In the genomic region with DNA sequence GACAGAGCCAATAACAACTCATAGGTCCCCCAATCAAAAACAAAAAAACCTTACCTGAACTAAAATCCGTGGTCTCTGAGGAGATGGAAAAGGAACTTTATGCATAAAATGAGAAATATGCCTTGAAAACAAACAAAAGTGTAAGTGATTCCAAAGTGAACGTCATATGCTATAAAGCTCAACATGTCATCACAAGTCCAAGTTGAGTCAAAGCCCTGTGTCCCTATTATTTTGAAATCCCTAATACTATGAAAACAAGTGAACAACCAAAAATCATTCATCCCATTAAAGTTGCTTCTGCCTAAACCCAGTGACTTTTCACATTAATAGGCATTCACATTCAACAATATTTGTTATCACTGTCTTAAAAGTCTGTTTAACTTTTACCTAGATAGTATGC, we compare ENCODE assay signal across 17 cellular contexts. TPM values are rescaled to one million over a fixed set of nuclear protein-coding genes. Genes with fewer than 3 reads are reported as not detected.
A peak's percentile ranks its signal among the peaks of the same experiment; 100 is the strongest.
DNase-seq lines count a peak whose midpoint lies in the region; ATAC-seq, FAIRE-seq and TF ChIP-seq lines count a peak whose summit lies in the region.
"Had no signal": no experiment of that assay in that cellular context is flagged by ENCODE, and none has a peak within 500 bp of the region (broad histone marks: within the 10 kb centered on the region; RNA-seq: fewer than 3 reads in every experiment).

No MANE protein-coding gene starts in this region.

- intact Hi-C loops in activated CD8-positive, alpha-beta T cell treated with anti-CD3 and anti-CD28 coated beads for 36 hours (cut with micrococcal nuclease): no loop called here
- intact Hi-C loops in GM12878 (cut with micrococcal nuclease; ENCODE audit: unreplicated experiment): no loop called here
- intact Hi-C loops in left ventricle myocardium inferior (cut with micrococcal nuclease): no loop called here
- intact Hi-C loops in colonic mucosa (cut with DNase I): no loop called here

- H3K9me3 ChIP-seq in GM12878 (replicated peaks; ENCODE audit: control insufficient read depth, insufficient read depth, low read length): no peaks in the 10 kb centered on the region
- H3K9me3 ChIP-seq in left ventricle myocardium inferior (replicated peaks): no peaks in the 10 kb centered on the region
- H3K9me3 ChIP-seq in mesenchymal stem cell (ENCODE audit: control insufficient read depth, low read length): no peaks in the 10 kb centered on the region
- H3K9me3 ChIP-seq in colonic mucosa: no peaks in the 10 kb centered on the region

- H3K4me1 Mint-ChIP-seq in activated CD8-positive, alpha-beta T cell treated with anti-CD3 and anti-CD28 coated beads for 36 hours (ENCODE audit: low read depth): peaks cover 3% of the 10 kb centered on the region
- H3K4me1 Mint-ChIP-seq in activated CD8-positive, alpha-beta T cell treated with anti-CD3 and anti-CD28 coated beads, Interleukin-2, amount 10 ng/mL, durations not matched to agents 7 days and 5 days (ENCODE audit: low read depth): no peaks in the 10 kb centered on the region

- H2BK15ac ChIP-seq in mesenchymal stem cell (ENCODE audit: low read depth, poor library complexity, severe bottlenecking): no peak overlapping the region

- SMC1A ChIA-PET in GM12878 (lab: Charles Lee; ENCODE audit: uncharacterized antibody, unreplicated experiment): interaction anchor here (0.9 to 3.5 kb wide), 6 partner anchors 9 to 104 kb away, joined by 3 to 9 read pairs (median 4); no protein-coding TSS in a partner anchor

- H3K27me3 ChIP-seq in GM12878 (replicated peaks in 1 of 2; ENCODE audit: control insufficient read depth in 2 of 2, insufficient read depth in 2 of 2, low read length in 1 of 2) (no peaks in the 10 kb centered on the region), left ventricle myocardium inferior (ENCODE audit: low read depth) (no peaks in the 10 kb centered on the region), mesenchymal stem cell (ENCODE audit: control insufficient read depth in 1 of 2, insufficient read depth in 1 of 2, low read length in 2 of 2) (no peaks in the 10 kb centered on the region), colonic mucosa (no peaks in the 10 kb centered on the region)

- peak; percentile 41 for FAIRE-seq in GM12878 (lab: Jason Lieb, UNC)

- no TSS peak for BruUV-seq in GM12878 (replicated peaks; lab: Mats Ljungman, UMichigan)

- WGBS in GM12878 (ENCODE audit: insufficient coverage, insufficient replicate concordance, low lambda C conversion rate, missing lambda C conversion rate): 97% methylated on average over 2 of the region's 2 CpGs
- WGBS in urinary bladder: 74% methylated on average over 2 of the region's 2 CpGs
- 94% methylated on average over 1 of the region's 2 CpGs for WGBS in mesenchymal stem cell

- no peak overlapping the region for H3K23ac ChIP-seq in mesenchymal stem cell (ENCODE audit: low read length in 2 of 2)

- no peaks in the 10 kb centered on the region for H3K79me1 ChIP-seq in mesenchymal stem cell (replicated peaks; ENCODE audit: low read length, poor library complexity, severe bottlenecking)

- no peak overlapping the region for H3K4me3 ChIP-seq in GM12878
- no peak overlapping the region for H3K4me3 ChIP-seq in urinary bladder (ENCODE audit: low read depth, low read length)
- no peak overlapping the region for H3K4me3 ChIP-seq in left ventricle myocardium inferior
- H3K4me3 ChIP-seq in mesenchymal stem cell (ENCODE audit: insufficient read depth in 1 of 2, low read depth in 1 of 2, low read length in 2 of 2): no peak overlapping the region
- no peak overlapping the region for H3K4me3 ChIP-seq in colonic mucosa

- no peak overlapping the region for H4K91ac ChIP-seq in mesenchymal stem cell (ENCODE audit: low read length)

- TF ChIP-seq EP300 in GM12878 (IDR thresholded peaks at IDR 0.05; ENCODE audit: borderline replicate concordance in 1 of 2, control insufficient read depth in 1 of 2, low read depth in 2 of 2, low read length in 2 of 2): no peak

- H2BK120ac ChIP-seq in mesenchymal stem cell (ENCODE audit: low read depth, low read length): no peak overlapping the region

- H2AK5ac ChIP-seq in mesenchymal stem cell (ENCODE audit: low read length, severe bottlenecking): no peak overlapping the region

- TF ChIP-seq POLR2A in GM12878 (IDR thresholded peaks at IDR 0.05; ENCODE audit: low read depth, low read length): no peak

- no peak overlapping the region for H2BK5ac ChIP-seq in mesenchymal stem cell (ENCODE audit: low read depth, low read length, poor library complexity, severe bottlenecking)

- no peak for TF ChIP-seq RAD21 in GM12878 (IDR thresholded peaks at IDR 0.05; ENCODE audit: insufficient read depth, low read depth, low read length)

- no peaks in the 10 kb centered on the region for H3K27me3 Mint-ChIP-seq in activated CD8-positive, alpha-beta T cell treated with anti-CD3 and anti-CD28 coated beads for 36 hours
- H3K27me3 Mint-ChIP-seq in activated CD8-positive, alpha-beta T cell treated with anti-CD3 and anti-CD28 coated beads, Interleukin-2, amount 10 ng/mL, durations not matched to agents 7 days and 5 days (ENCODE audit: low read depth): no peaks in the 10 kb centered on the region

- DNase-seq in activated CD8-positive, alpha-beta T cell treated with anti-CD3 and anti-CD28 coated beads for 36 hours: no peak
- no peak for DNase-seq in activated CD8-positive, alpha-beta T cell treated with anti-CD3 and anti-CD28 coated beads, Interleukin-2, amount 10 ng/mL, durations not matched to agents 7 days and 5 days
- DNase-seq in GM12878 (ENCODE audit: low read depth, low spot score) (no peak), fibroblast of gingiva (ENCODE audit: low read depth) (peak; percentile 31), left ventricle myocardium inferior (no peak), mesenchymal stem cell (no peak), colonic mucosa (no peak)
- DNase-seq: 8988T, C1 segment of cervical spinal cord, DMS79 treated with DMSO at 0.1 percent for 48 hours, H9, KBM-7, NCI-H1436, NCI-H2029 treated with DMSO at 0.1 percent for 48 hours, NCI-H774, PC-3 had no signal

- H3K79me2 ChIP-seq in GM12878 (ENCODE audit: control insufficient read depth, insufficient read depth, low read length): no peaks in the 10 kb centered on the region

- RAD21 ChIA-PET in GM12878 (lab: Charles Lee; ENCODE audit: unreplicated experiment): no interaction called here

- ATAC-seq in activated CD8-positive, alpha-beta T cell treated with anti-CD3 and anti-CD28 coated beads for 36 hours: no peak
- ATAC-seq in activated CD8-positive, alpha-beta T cell treated with anti-CD3 and anti-CD28 coated beads, Interleukin-2, amount 10 ng/mL, durations not matched to agents 7 days and 5 days: no peak
- ATAC-seq in GM12878: no peak

- H3K27ac Mint-ChIP-seq in activated CD8-positive, alpha-beta T cell treated with anti-CD3 and anti-CD28 coated beads for 36 hours: peak overlapping the region; percentile 25
- no peak overlapping the region for H3K27ac Mint-ChIP-seq in activated CD8-positive, alpha-beta T cell treated with anti-CD3 and anti-CD28 coated beads, Interleukin-2, amount 10 ng/mL, durations not matched to agents 7 days and 5 days

- CTCF ChIA-PET in activated CD8-positive, alpha-beta T cell treated with anti-CD3 and anti-CD28 coated beads for 36 hours (lab: Charles Lee): interaction anchor here (1.2 kb wide), 1 partner anchor 16 kb away, joined by 3 read pairs; no protein-coding TSS in a partner anchor
- CTCF ChIA-PET in activated CD8-positive, alpha-beta T cell treated with anti-CD3 and anti-CD28 coated beads, Interleukin-2, amount 10 ng/mL, durations not matched to agents 7 days and 5 days (lab: Charles Lee): interaction anchor here (1.0 kb wide), 1 partner anchor 93 kb away, joined by 3 read pairs; no protein-coding TSS in a partner anchor
- CTCF ChIA-PET in GM12878 (lab: Yijun Ruan, JAX): no interaction called here

- H3K36me3 ChIP-seq in GM12878 (ENCODE audit: control insufficient read depth in 2 of 2, insufficient read depth in 2 of 2, low read length in 1 of 2) (peaks cover 0 to 11% of the 10 kb centered on the region in 2 experiments; a peak in 3 of 4 replicates), urinary bladder (ENCODE audit: insufficient read depth) (peaks cover 3% of the 10 kb centered on the region), left ventricle myocardium inferior (peaks cover 53% of the 10 kb centered on the region), mesenchymal stem cell (ENCODE audit: control insufficient read depth in 1 of 2, insufficient read depth in 2 of 2, low read depth in 1 of 2, low read length in 2 of 2) (peaks cover 12 to 30% of the 10 kb centered on the region in 2 experiments), colonic mucosa (no peaks in the 10 kb centered on the region)

- POLR2A ChIA-PET in activated CD8-positive, alpha-beta T cell treated with anti-CD3 and anti-CD28 coated beads for 36 hours (lab: Charles Lee): no interaction called here
- POLR2A ChIA-PET in activated CD8-positive, alpha-beta T cell treated with anti-CD3 and anti-CD28 coated beads, Interleukin-2, amount 10 ng/mL, durations not matched to agents 7 days and 5 days (lab: Charles Lee): no interaction called here
- POLR2A ChIA-PET in GM12878 (lab: Charles Lee): interaction anchor here (0.6 kb wide), 1 partner anchor 47 kb away, joined by 5 read pairs; no protein-coding TSS in a partner anchor

- no peak overlapping the region for H3K4me3 Mint-ChIP-seq in activated CD8-positive, alpha-beta T cell treated with anti-CD3 and anti-CD28 coated beads for 36 hours
- H3K4me3 Mint-ChIP-seq in activated CD8-positive, alpha-beta T cell treated with anti-CD3 and anti-CD28 coated beads, Interleukin-2, amount 10 ng/mL, durations not matched to agents 7 days and 5 days: no peak overlapping the region
- H3K4me3 Mint-ChIP-seq: H9 had no signal

- no peak overlapping the region for H2BK12ac ChIP-seq in mesenchymal stem cell (ENCODE audit: low read length in 2 of 2)

- H3K18ac ChIP-seq in mesenchymal stem cell (ENCODE audit: low read depth in 1 of 2, low read length in 2 of 2): no peak overlapping the region

- no peaks in the 10 kb centered on the region for H4K20me1 ChIP-seq in GM12878 (ENCODE audit: control insufficient read depth, insufficient read depth)

- no peak for TF ChIP-seq CTCF in activated CD8-positive, alpha-beta T cell treated with anti-CD3 and anti-CD28 coated beads for 36 hours (IDR thresholded peaks at IDR 0.05)
- TF ChIP-seq CTCF in GM12878 (IDR thresholded peaks at IDR 0.05 in 2 of 3, conservative IDR thresholded peaks at IDR 0.05 in 1 of 3; ENCODE audit: control insufficient read depth in 2 of 3, extremely low read depth in 1 of 3, insufficient read depth in 1 of 3, low read depth in 3 of 3, low read length in 3 of 3): no peak
- no peak for TF ChIP-seq CTCF in left ventricle myocardium inferior (IDR thresholded peaks at IDR 0.05; ENCODE audit: borderline replicate concordance)
- TF ChIP-seq CTCF in colonic mucosa (IDR thresholded peaks at IDR 0.05): no peak

- H3K14ac ChIP-seq in mesenchymal stem cell (ENCODE audit: low read length in 2 of 2): no peak overlapping the region

- in situ Hi-C loops in GM12878 (cut with MboI): no loop called here

- H3K9ac ChIP-seq in GM12878 (ENCODE audit: control insufficient read depth, insufficient read depth, low read length) (no peak overlapping the region), mesenchymal stem cell (ENCODE audit: low read length) (no peak overlapping the region), colonic mucosa (ENCODE audit: low read depth in 2 of 2, low read length in 2 of 2) (no peak overlapping the region)

- H3K4me1 ChIP-seq in GM12878 (ENCODE audit: control insufficient read depth, insufficient read depth, low read length) (no peaks in the 10 kb centered on the region), urinary bladder (ENCODE audit: insufficient read depth) (no peaks in the 10 kb centered on the region), left ventricle myocardium inferior (no peaks in the 10 kb centered on the region), mesenchymal stem cell (ENCODE audit: control insufficient read depth, insufficient read depth, low read depth, low read length) (no peaks in the 10 kb centered on the region), colonic mucosa (no peaks in the 10 kb centered on the region)

- H3K4me2 ChIP-seq in GM12878 (ENCODE audit: control insufficient read depth, insufficient read depth) (no peak overlapping the region), mesenchymal stem cell (ENCODE audit: low read length, poor library complexity, severe bottlenecking) (no peak overlapping the region)

- no peak overlapping the region for H4K8ac ChIP-seq in mesenchymal stem cell (ENCODE audit: low read length)

- H2AFZ ChIP-seq in GM12878 (ENCODE audit: control insufficient read depth, low read depth, low read length) (no peak overlapping the region), mesenchymal stem cell (ENCODE audit: low read depth, low read length) (no peak overlapping the region)

- H3K4ac ChIP-seq in mesenchymal stem cell (ENCODE audit: low read depth in 1 of 2, low read length in 2 of 2): no peak overlapping the region

- no peaks in the 10 kb centered on the region for H3K9me3 Mint-ChIP-seq in activated CD8-positive, alpha-beta T cell treated with anti-CD3 and anti-CD28 coated beads for 36 hours
- H3K9me3 Mint-ChIP-seq in activated CD8-positive, alpha-beta T cell treated with anti-CD3 and anti-CD28 coated beads, Interleukin-2, amount 10 ng/mL, durations not matched to agents 7 days and 5 days (ENCODE audit: insufficient read depth): no peaks in the 10 kb centered on the region
- H3K9me3 Mint-ChIP-seq: H9 had no signal

- H3K27ac ChIP-seq in GM12878 (ENCODE audit: control insufficient read depth, insufficient read depth) (no peak overlapping the region), urinary bladder (ENCODE audit: low read depth) (peak overlapping the region; percentile 10), left ventricle myocardium inferior (replicated peaks) (no peak overlapping the region), mesenchymal stem cell (ENCODE audit: low read length, poor library complexity, severe bottlenecking) (no peak overlapping the region), colonic mucosa (no peak overlapping the region)

- H3K36me3 Mint-ChIP-seq in activated CD8-positive, alpha-beta T cell treated with anti-CD3 and anti-CD28 coated beads for 36 hours (ENCODE audit: low read depth): peaks cover 40% of the 10 kb centered on the region
- peaks cover 42% of the 10 kb centered on the region for H3K36me3 Mint-ChIP-seq in activated CD8-positive, alpha-beta T cell treated with anti-CD3 and anti-CD28 coated beads, Interleukin-2, amount 10 ng/mL, durations not matched to agents 7 days and 5 days (ENCODE audit: low read depth)

RNA-seq across cellular contexts. Expression of gene DENND4A, which starts 59.4 kb away (rescaled TPM):
- total RNA-seq in activated CD8-positive, alpha-beta T cell treated with anti-CD3 and anti-CD28 coated beads for 36 hours: 10 to 100 TPM; 53.1 to 54.7 TPM
- 10 to 100 TPM; 40.1 to 45.0 TPM for total RNA-seq in activated CD8-positive, alpha-beta T cell treated with anti-CD3 and anti-CD28 coated beads, Interleukin-2, amount 10 ng/mL, durations not matched to agents 7 days and 5 days
- 602 and 632 TPM in 2 replicates for total RNA-seq in GM12878 (2013; cell fraction: nucleolus; rRNA removed)
- total RNA-seq in GM12878 (2014; rRNA removed) (54.4 and 60.5 TPM in 2 replicates), GM12878 (2014; rRNA removed; fragmentation: Illumina TruSeq; extraction: Trizol) (81.8 and 87.2 TPM in 2 replicates), GM12878 (2021) (46.7 and 50.1 TPM in 2 replicates), urinary bladder (56.4 TPM), left ventricle myocardium inferior (13.5 TPM), colonic mucosa (10 to 100 TPM; 15.7 to 21.8 TPM)
- 10.2 TPM for polyA plus RNA-seq in GM12878 (2011; ENCODE audit: low read depth)
- polyA plus RNA-seq in GM12878 (2011; rRNA removed) (65.3 and 97.9 TPM in 2 replicates), GM12878 (2014; fragmentation: Illumina TruSeq; extraction: Trizol) (39.3 and 49.0 TPM in 2 replicates), GM12878 (2014; fragmentation: Nextera tagmentation; extraction: Ambion mirVana) (10 to 100 TPM; 14.2 to 15.4 TPM), GM12878 (2014; rRNA removed) (28.5 and 28.8 TPM in 2 replicates), GM12878 (2016; fragmentation: Nextera tagmentation; extraction: Ambion mirVana) (10 to 100 TPM; 21.6 to 26.8 TPM), urinary bladder (8.5 TPM)
- 23.4 and 27.1 TPM in 2 replicates for polyA plus RNA-seq in GM12878 (2011; cell fraction: cytosol; rRNA removed)
- 56.4 and 58.1 TPM in 2 replicates for polyA plus RNA-seq in GM12878 (2011; cell fraction: nucleus; rRNA removed)
- 23.2 and 28.0 TPM in 2 replicates for polyA plus RNA-seq in GM12878 (2012)
- polyA minus RNA-seq in GM12878 (2011; rRNA and poly(A)+ RNA removed): 188 and 229 TPM in 2 replicates
- 42.9 and 49.6 TPM in 2 replicates for polyA minus RNA-seq in GM12878 (2011; cell fraction: cytosol; rRNA and poly(A)+ RNA removed)
- polyA minus RNA-seq in GM12878 (2011; cell fraction: nucleus; rRNA and poly(A)+ RNA removed): 120 and 185 TPM in 2 replicates
- 8.3 TPM for polyA plus RNA-seq in mesenchymal stem cell (2013, experiment 1 of 2)
- 8.4 TPM for polyA plus RNA-seq in mesenchymal stem cell (2013, experiment 2 of 2)
